17 cellular contexts compared by ENCODE assay signal in genomic region chr20:17858450-17859001, GRCh38.
DNase-seq lines count a peak whose midpoint lies in the region; ATAC-seq, FAIRE-seq and TF ChIP-seq lines count a peak whose summit lies in the region.
"Had no signal": no experiment of that assay in that cellular context is flagged by ENCODE, and none has a peak within 500 bp of the region (broad histone marks: within the 10 kb centered on the region; RNA-seq: fewer than 3 reads in every experiment).

No MANE protein-coding gene starts in this region.

- peaks cover 2% of the 10 kb centered on the region for H3K36me3 Mint-ChIP-seq in effector memory CD8-positive, alpha-beta T cell (ENCODE audit: insufficient read depth)
- H3K36me3 Mint-ChIP-seq: CD4-positive, alpha-beta memory T cell had no signal

- H3K27me3 ChIP-seq in BLaER1: no peaks in the 10 kb centered on the region
- no peaks in the 10 kb centered on the region for H3K27me3 ChIP-seq in spleen (replicated peaks in 1 of 7)
- H3K27me3 ChIP-seq: SJCRH30 had no signal

- no peak overlapping the region for H3K4me3 ChIP-seq in BLaER1
- H3K4me3 ChIP-seq in spleen: no peak overlapping the region
- H3K4me3 ChIP-seq: GM23248, SJCRH30 had no signal

- TF ChIP-seq POLR2A in GM12891 (IDR thresholded peaks at IDR 0.05; ENCODE audit: low read depth, low read length) (no peak), spleen (IDR thresholded peaks at IDR 0.05) (no peak), H54 (IDR thresholded peaks at IDR 0.05; ENCODE audit: low read depth, low read length) (no peak)

- ATAC-seq in effector memory CD8-positive, alpha-beta T cell (replicated peaks): no peak
- ATAC-seq: PC-3 had no signal

- FAIRE-seq in GM12891 (lab: Jason Lieb, UNC) (peak; percentile 35), H54 (lab: Jason Lieb, UNC) (no peak)

- 76 to 89% (median 80%) methylated on average over 13 of the region's 13 CpGs for WGBS in spleen, 5 donors

- peaks cover 20 to 33% of the 10 kb centered on the region in 2 donors for H3K4me1 Mint-ChIP-seq in effector memory CD8-positive, alpha-beta T cell (ENCODE audit: low read depth in 2 of 2)

- no peaks in the 10 kb centered on the region for H3K9me3 Mint-ChIP-seq in effector memory CD8-positive, alpha-beta T cell
- H3K9me3 Mint-ChIP-seq: CD4-positive, alpha-beta memory T cell had no signal

- H3K4me2 ChIP-seq in BLaER1: peak overlapping the region; percentile 92

- no peaks in the 10 kb centered on the region for H4K20me1 ChIP-seq in BLaER1

- H3K36me3 ChIP-seq in BLaER1 (no peaks in the 10 kb centered on the region), spleen (no peaks in the 10 kb centered on the region)
- H3K36me3 ChIP-seq: SJCRH30 had no signal

- peak overlapping the region; percentile 13 to 67 for H3K4me3 Mint-ChIP-seq in effector memory CD8-positive, alpha-beta T cell

- peak overlapping the region; percentile 25; the same call in 1 of the 2 replicates for H3K27ac ChIP-seq in BLaER1
- H3K27ac ChIP-seq in spleen: peak overlapping the region in 3 of 8 donors; percentile 42 to 61 (median 49)
- H3K27ac ChIP-seq: GM23248, SJCRH30 had no signal

- TF ChIP-seq CTCF in spleen (IDR thresholded peaks at IDR 0.05 in 8 of 11, conservative IDR thresholded peaks at IDR 0.05 in 3 of 11): no peak

- peak overlapping the region; percentile 27; the same call in 1 of the 2 replicates for H3K9ac ChIP-seq in BLaER1
- H3K9ac ChIP-seq: GM23248 had no signal

- H3K27me3 Mint-ChIP-seq in effector memory CD8-positive, alpha-beta T cell: peaks cover 15 to 25% of the 10 kb centered on the region in 2 donors

- H3K9me3 ChIP-seq in BLaER1 (no peaks in the 10 kb centered on the region), spleen (no peaks in the 10 kb centered on the region)
- H3K9me3 ChIP-seq: SJCRH30 had no signal

- intact Hi-C loops in spleen (cut with DNase I; ENCODE audit: low total_unique reads) (no loop called here), posterior cingulate gyrus (cut with DNase I) (no loop called here)

- peaks cover 93% of the 10 kb centered on the region for H3K4me1 ChIP-seq in BLaER1
- peaks cover 16 to 95% (median 64%) of the 10 kb centered on the region in 6 donors for H3K4me1 ChIP-seq in spleen
- H3K4me1 ChIP-seq: SJCRH30 had no signal

- peak overlapping the region; percentile 52 to 57 for H3K27ac Mint-ChIP-seq in effector memory CD8-positive, alpha-beta T cell

- no peak for DNase-seq in GM12891 (ENCODE audit: insufficient read length, low spot score)
- no peak for DNase-seq in effector memory CD8-positive, alpha-beta T cell
- DNase-seq in spleen: peak; percentile 52
- no peak for DNase-seq in activated effector memory CD4-positive, alpha-beta T cell treated with Interleukin-2 at 50 U/mL for 16 hours
- DNase-seq in posterior cingulate gyrus: no peak
- DNase-seq in H54 (ENCODE audit: insufficient read length, low spot score): no peak
- DNase-seq: CD4-positive, alpha-beta memory T cell; DMS79 treated with DMSO at 0.1 percent for 48 hours; GDM1; GM23248; KBM-7; NCI-H1417 treated with DMSO at 0.1 percent for 48 hours; NCI-H1930; NCI-H526 treated with DMSO at 0.1 percent for 48 hours; PC-3; SJCRH30 had no signal

TF ChIP-seq in GM12891, 5 proteins besides CTCF, POLR2A, EP300 and RAD21:
- TF ChIP-seq POLR2AphosphoS5 (IDR thresholded peaks at IDR 0.05; ENCODE audit: low read depth, low read length) (no peak), PAX5 (IDR thresholded peaks at IDR 0.05; ENCODE audit: insufficient read depth, low read length, severe bottlenecking) (no peak), POU2F2 (IDR thresholded peaks at IDR 0.05; ENCODE audit: low read depth, low read length) (no peak), TAF1 (IDR thresholded peaks at IDR 0.05; ENCODE audit: low read depth, low read length) (no peak), SPI1 (IDR thresholded peaks at IDR 0.05; ENCODE audit: low read depth, low read length) (no peak)
